14 cellular contexts compared by ENCODE assay signal in the genomic region with DNA sequence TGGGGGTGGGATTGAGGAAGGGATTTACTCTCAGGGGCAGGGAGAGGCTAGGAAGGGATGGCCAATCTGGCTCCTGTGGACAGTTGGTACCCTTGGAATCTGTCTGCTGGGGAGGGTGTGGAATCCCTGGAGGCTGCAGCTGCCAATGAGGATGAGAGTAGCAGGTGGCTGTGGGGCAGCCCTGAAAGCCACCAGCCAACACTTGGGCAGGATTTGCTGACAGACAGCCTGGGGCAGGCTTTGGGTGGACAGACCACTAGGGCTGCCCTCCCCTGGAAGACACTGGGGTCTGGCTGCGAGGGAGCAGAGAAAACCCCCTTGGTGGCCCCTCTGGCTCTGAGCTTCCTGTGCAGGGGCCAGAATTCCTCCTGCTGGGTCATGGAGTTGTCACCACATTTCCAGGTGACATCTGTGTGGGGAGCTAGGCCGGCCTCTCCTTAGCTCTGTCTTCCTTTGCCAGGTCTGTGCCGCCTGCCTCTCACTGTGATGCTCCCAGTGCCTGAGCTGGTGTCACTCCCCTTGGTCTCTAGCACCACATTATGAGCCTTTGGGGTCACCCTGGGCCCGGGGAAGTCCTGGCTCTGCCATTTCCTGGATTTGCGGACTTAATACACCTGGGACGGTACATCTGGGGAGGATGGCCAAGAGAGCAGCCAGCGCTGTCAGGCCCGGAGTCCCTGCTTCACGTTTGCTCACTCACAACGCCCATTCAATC. TPM values are rescaled to one million over a fixed set of nuclear protein-coding genes. Genes with fewer than 3 reads are reported as not detected.
DNase-seq lines count a peak whose midpoint lies in the region; ATAC-seq and TF ChIP-seq lines count a peak whose summit lies in the region.
"Had no signal": no experiment of that assay in that cellular context is flagged by ENCODE, and none has a peak within 500 bp of the region (broad histone marks: within the 10 kb centered on the region; RNA-seq: fewer than 3 reads in every experiment).

No MANE protein-coding gene starts in this region.

- DNase-seq in WERI-Rb-1, result peak; percentile 47
- DNase-seq in epithelial cell of prostate (ENCODE audit: low read depth, low spot score), result no peak
- DNase-seq in CD8-positive, alpha-beta T cell, result no peak
- DNase-seq: AML-193; gastrocnemius medialis; H7; NCI-H146; NCI-H510A; stimulated activated naive CD4-positive, alpha-beta T cell had no signal

- peaks cover 0 to 30% (median 0%) of the 10 kb centered on the region in 11 experiments; a peak in 4 of 22 replicates for H4K20me1 ChIP-seq in BLaER1 treated with 17β-estradiol and CSF1 and Interleukin-3, amounts not matched to agents 10 nM and 100 nM

- 0 out of 20 replicates have a peak overlapping the region, but pooled peaks of 1 of the 10 experiments have one; percentile 6 for H3K4me3 ChIP-seq in BLaER1 treated with 17β-estradiol and CSF1 and Interleukin-3, amounts not matched to agents 10 nM and 100 nM
- H3K4me3 ChIP-seq in WERI-Rb-1 (ENCODE audit: low read depth, low read length), result no peak overlapping the region
- no peak overlapping the region for H3K4me3 ChIP-seq in CD8-positive, alpha-beta T cell (ENCODE audit: low read depth, low read length)
- H3K4me3 ChIP-seq: gastrocnemius medialis had no signal

- CTCF ChIA-PET in CD8-positive, alpha-beta T cell (lab: Charles Lee), result interaction anchor here (1.2 kb wide), 1 partner anchor 26 kb away, joined by 4 read pairs; no protein-coding TSS in a partner anchor

- ATAC-seq in HG02623 (IDR thresholded peaks at IDR 0.05; ENCODE audit: unreplicated experiment) (peak; percentile 30), GM21447 (IDR thresholded peaks at IDR 0.05; ENCODE audit: unreplicated experiment) (no peak), GM19328 (IDR thresholded peaks at IDR 0.05; ENCODE audit: unreplicated experiment) (no peak), GM19397 (IDR thresholded peaks at IDR 0.05; ENCODE audit: unreplicated experiment) (no peak)
- no peak for ATAC-seq in CD8-positive, alpha-beta T cell
- ATAC-seq: gastrocnemius medialis had no signal

- peak overlapping the region; percentile 23 to 84 (median 71); a peak in 21 of 22 replicates for H3K27ac ChIP-seq in BLaER1 treated with 17β-estradiol and CSF1 and Interleukin-3, amounts not matched to agents 10 nM and 100 nM
- H3K27ac ChIP-seq in WERI-Rb-1 (no peak overlapping the region), epithelial cell of prostate (peak overlapping the region; percentile 66)
- no peak overlapping the region for H3K27ac ChIP-seq in CD8-positive, alpha-beta T cell (ENCODE audit: low read depth, low read length)
- H3K27ac ChIP-seq: gastrocnemius medialis had no signal

- H3K4me1 Mint-ChIP-seq in CD8-positive, alpha-beta T cell (ENCODE audit: low read depth), result peaks cover 13% of the 10 kb centered on the region

- peaks cover 0 to 12% (median 0%) of the 10 kb centered on the region in 11 experiments; a peak in 3 of 22 replicates for H3K27me3 ChIP-seq in BLaER1 treated with 17β-estradiol and CSF1 and Interleukin-3, amounts not matched to agents 10 nM and 100 nM
- no peaks in the 10 kb centered on the region for H3K27me3 ChIP-seq in WERI-Rb-1 (ENCODE audit: insufficient read depth, low read depth, severe bottlenecking)
- H3K27me3 ChIP-seq in CD8-positive, alpha-beta T cell (ENCODE audit: insufficient read depth, low read length), result no peaks in the 10 kb centered on the region
- H3K27me3 ChIP-seq: gastrocnemius medialis had no signal

- H3K36me3 ChIP-seq in BLaER1 treated with 17β-estradiol and CSF1 and Interleukin-3, amounts not matched to agents 10 nM and 100 nM, result no peaks in the 10 kb centered on the region
- H3K36me3 ChIP-seq in WERI-Rb-1, result no peaks in the 10 kb centered on the region
- no peaks in the 10 kb centered on the region for H3K36me3 ChIP-seq in CD8-positive, alpha-beta T cell (ENCODE audit: insufficient read depth, low read length)
- H3K36me3 ChIP-seq: gastrocnemius medialis had no signal

- no peaks in the 10 kb centered on the region for H3K9me3 Mint-ChIP-seq in CD8-positive, alpha-beta T cell

- no peak overlapping the region for H3K27ac Mint-ChIP-seq in CD8-positive, alpha-beta T cell

- peaks cover 71 to 84% (median 78%) of the 10 kb centered on the region in 10 experiments for H3K4me1 ChIP-seq in BLaER1 treated with 17β-estradiol and CSF1 and Interleukin-3, amounts not matched to agents 10 nM and 100 nM
- peaks cover 11% of the 10 kb centered on the region for H3K4me1 ChIP-seq in CD8-positive, alpha-beta T cell (ENCODE audit: insufficient read depth, low read length)
- H3K4me1 ChIP-seq: gastrocnemius medialis had no signal

- no peaks in the 10 kb centered on the region for H3K36me3 Mint-ChIP-seq in CD8-positive, alpha-beta T cell

- H3K4me3 Mint-ChIP-seq in CD8-positive, alpha-beta T cell, result no peak overlapping the region

- peaks cover 5% of the 10 kb centered on the region for H3K27me3 Mint-ChIP-seq in CD8-positive, alpha-beta T cell (ENCODE audit: low read depth)

- H3K4me2 ChIP-seq in BLaER1 treated with 17β-estradiol and CSF1 and Interleukin-3, amounts not matched to agents 10 nM and 100 nM, result peak overlapping the region; percentile 71 to 95 (median 89)

- intact Hi-C loops in CD8-positive, alpha-beta T cell (cut with DNase I, micrococcal nuclease), result no loop called here

- peak overlapping the region; percentile 28 to 69 (median 52); a peak in 16 of 22 replicates for H3K9ac ChIP-seq in BLaER1 treated with 17β-estradiol and CSF1 and Interleukin-3, amounts not matched to agents 10 nM and 100 nM

- no peaks in the 10 kb centered on the region for H3K9me3 ChIP-seq in BLaER1 treated with 17β-estradiol and CSF1 and Interleukin-3, amounts not matched to agents 10 nM and 100 nM (replicated peaks in 1 of 11)
- no peaks in the 10 kb centered on the region for H3K9me3 ChIP-seq in WERI-Rb-1 (ENCODE audit: severe bottlenecking)
- no peaks in the 10 kb centered on the region for H3K9me3 ChIP-seq in CD8-positive, alpha-beta T cell (ENCODE audit: low read length)
- H3K9me3 ChIP-seq: gastrocnemius medialis had no signal

- no peak for TF ChIP-seq CTCF in WERI-Rb-1 (IDR thresholded peaks at IDR 0.05; ENCODE audit: low read depth, low read length)
- TF ChIP-seq CTCF in CD8-positive, alpha-beta T cell (IDR thresholded peaks at IDR 0.05), result no peak

- POLR2A ChIA-PET in CD8-positive, alpha-beta T cell (lab: Charles Lee), result no interaction called here

RNA-seq across cellular contexts. Expression of a gene that starts 13.4 kb away (rescaled TPM):
- 1 to 10 TPM; 4.6 to 5.5 TPM for total RNA-seq in CD8-positive, alpha-beta T cell

Comparison
In these comparisons a context has a peak if more than half of its experiments do, and no peak if none do; other contexts are left out.
1. H3K27ac ChIP-seq: peak in BLaER1 treated with 17β-estradiol and CSF1 and Interleukin-3, amounts not matched to agents 10 nM and 100 nM (11 of 11) and epithelial cell of prostate (single experiment); none in WERI-Rb-1 (single experiment) and CD8-positive, alpha-beta T cell (single experiment).